8 cellular contexts compared by ENCODE assay signal in the genomic region with DNA sequence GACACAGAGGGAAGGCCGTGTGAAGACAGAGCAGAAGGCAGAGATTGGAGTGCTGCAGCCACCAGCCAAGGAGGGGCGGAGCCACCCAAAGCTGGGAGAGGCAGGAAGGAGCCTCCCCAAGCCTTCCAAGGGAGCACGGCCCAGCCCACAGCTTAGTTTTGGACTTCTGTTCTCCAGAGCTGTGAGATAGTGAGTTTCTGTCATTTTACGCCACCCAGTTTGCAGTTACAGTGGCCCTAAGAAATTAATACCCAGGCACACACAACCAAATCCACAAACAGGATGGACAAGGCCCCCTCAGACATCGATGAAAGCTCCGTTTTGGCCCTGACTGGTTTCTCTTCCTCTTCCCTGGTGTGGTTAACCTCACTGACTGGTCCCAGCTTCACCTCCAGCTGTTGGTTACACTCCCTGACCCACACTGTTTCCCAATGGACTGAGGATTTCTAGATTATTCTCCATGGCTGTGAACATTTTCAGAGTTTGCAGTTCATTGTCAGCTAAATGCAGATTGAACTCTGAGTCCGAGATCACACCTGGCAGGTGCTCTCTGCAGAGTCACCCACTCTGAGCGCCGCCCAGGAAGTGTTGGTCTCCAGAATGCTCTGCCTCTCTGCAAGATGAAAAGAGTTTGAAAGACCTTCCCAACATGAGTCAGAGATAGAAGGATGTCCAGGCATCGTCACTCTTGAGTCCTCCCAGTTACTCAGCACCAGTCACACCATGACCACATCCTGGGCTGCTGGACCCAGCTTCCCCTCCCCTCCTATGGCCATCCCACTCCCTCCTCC.
DNase-seq lines count a peak whose midpoint lies in the region; ATAC-seq and TF ChIP-seq lines count a peak whose summit lies in the region.
"Had no signal": no experiment of that assay in that cellular context is flagged by ENCODE, and none has a peak within 500 bp of the region (broad histone marks: within the 10 kb centered on the region; RNA-seq: fewer than 3 reads in every experiment).

No MANE protein-coding gene starts in this region.

- H3K4me2 ChIP-seq in smooth muscle cell = peak overlapping the region; percentile 16

- TF ChIP-seq CTCF in HFFc6 (IDR thresholded peaks at IDR 0.05) (no peak), fibroblast of pulmonary artery (IDR thresholded peaks at IDR 0.05; ENCODE audit: low read length, missing control alignments) (no peak), smooth muscle cell (IDR thresholded peaks at IDR 0.05; ENCODE audit: borderline replicate concordance, insufficient read depth, poor library complexity, severe bottlenecking) (no peak)

- H3K4me3 ChIP-seq in fibroblast of pulmonary artery (replicated peaks; ENCODE audit: low read depth, low read length) = no peak overlapping the region
- H3K4me3 ChIP-seq in smooth muscle cell = no peak overlapping the region

- DNase-seq in HFFc6 (peak; percentile 91), fibroblast of pulmonary artery (ENCODE audit: low read depth) (peak; percentile 72), smooth muscle cell (lab: John Stamatoyannopoulos, UW; ENCODE audit: unreplicated experiment) (no peak), GOT3 (lab: John Stamatoyannopoulos, UW) (no peak)

- H3K27ac ChIP-seq in smooth muscle cell (ENCODE audit: low read depth) = peak overlapping the region; percentile 86

- H3K27me3 ChIP-seq in smooth muscle cell (ENCODE audit: low read depth) = no peaks in the 10 kb centered on the region

- H3K27ac Mint-ChIP-seq in HFFc6 = peak overlapping the region; percentile 98
- H3K27ac Mint-ChIP-seq: stimulated activated naive CD8-positive, alpha-beta T cell treated with anti-CD3 and anti-CD28 coated beads, Interleukin-15, Interleukin-2, amounts not matched to agents 100 ng/mL and 50 ng/mL, for 24 hours had no signal

- no peaks in the 10 kb centered on the region for H3K9me3 Mint-ChIP-seq in HFFc6
- H3K9me3 Mint-ChIP-seq: stimulated activated naive CD8-positive, alpha-beta T cell treated with anti-CD3 and anti-CD28 coated beads, Interleukin-15, Interleukin-2, amounts not matched to agents 100 ng/mL and 50 ng/mL, for 24 hours had no signal

- WGBS in smooth muscle cell (ENCODE audit: low lambda C conversion rate) = 35% methylated on average over 10 of the region's 10 CpGs

- H3K9ac ChIP-seq in smooth muscle cell (ENCODE audit: low read depth) = peak overlapping the region; percentile 25

- H3K4me1 ChIP-seq in smooth muscle cell (ENCODE audit: low read depth) = no peaks in the 10 kb centered on the region

- H3K4me3 Mint-ChIP-seq in HFFc6 = peak overlapping the region; percentile 86
- H3K4me3 Mint-ChIP-seq: stimulated activated naive CD8-positive, alpha-beta T cell treated with anti-CD3 and anti-CD28 coated beads, Interleukin-15, Interleukin-2, amounts not matched to agents 100 ng/mL and 50 ng/mL, for 24 hours had no signal

- H3K9me3 ChIP-seq in smooth muscle cell (replicated peaks; ENCODE audit: low read depth) = no peaks in the 10 kb centered on the region

- no peaks in the 10 kb centered on the region; the same call in 1 of the 2 replicates for H3K27me3 Mint-ChIP-seq in HFFc6 (ENCODE audit: insufficient read depth)

- peak; percentile 67 for ATAC-seq in SK-N-SH treated with all-trans-retinoic acid at 6 μM for 48 hours
- ATAC-seq in GM18867 (IDR thresholded peaks at IDR 0.05; ENCODE audit: unreplicated experiment) = no peak
- ATAC-seq in HG03442 (IDR thresholded peaks at IDR 0.05; ENCODE audit: unreplicated experiment) = no peak

- H3K36me3 ChIP-seq in smooth muscle cell (ENCODE audit: low read depth) = no peaks in the 10 kb centered on the region

- no peaks in the 10 kb centered on the region for H3K79me2 ChIP-seq in smooth muscle cell (ENCODE audit: low read depth)

- peaks cover 65% of the 10 kb centered on the region for H3K4me1 Mint-ChIP-seq in HFFc6 (ENCODE audit: low read depth)

- H3F3A ChIP-seq in smooth muscle cell (ENCODE audit: low read depth) = no peaks in the 10 kb centered on the region

- no peak overlapping the region for H2AFZ ChIP-seq in smooth muscle cell (ENCODE audit: low read depth)

- H4K20me1 ChIP-seq in smooth muscle cell (ENCODE audit: low read depth) = no peaks in the 10 kb centered on the region

- no peaks in the 10 kb centered on the region; the same call in 1 of the 2 replicates for H3K36me3 Mint-ChIP-seq in HFFc6 (ENCODE audit: low read depth)

TF ChIP-seq in SK-N-SH treated with all-trans-retinoic acid at 6 μM for 48 hours, 23 proteins besides CTCF, POLR2A, EP300 and RAD21:
- no peak for TF ChIP-seq TCF4 (CRISPR knock-in tag; IDR thresholded peaks at IDR 0.05; ENCODE audit: borderline replicate concordance)
- TF ChIP-seq TOX (CRISPR knock-in tag; IDR thresholded peaks at IDR 0.05; ENCODE audit: borderline replicate concordance) = no peak
- no peak for TF ChIP-seq PPARA (CRISPR knock-in tag; IDR thresholded peaks at IDR 0.05; ENCODE audit: borderline replicate concordance)
- TF ChIP-seq ZFP30 (CRISPR knock-in tag; IDR thresholded peaks at IDR 0.05) = no peak
- TF ChIP-seq ZNF70 (CRISPR knock-in tag; IDR thresholded peaks at IDR 0.05) = no peak
- TF ChIP-seq SNAI2 (CRISPR knock-in tag; IDR thresholded peaks at IDR 0.05) = no peak

Comparison
In these comparisons a context has a peak if more than half of its experiments do, and no peak if none do; other contexts are left out.
1. DNase-seq: peak in HFFc6 (single experiment) and fibroblast of pulmonary artery (single experiment); none in smooth muscle cell (single experiment) and GOT3 (single experiment).